In the genomic region with DNA sequence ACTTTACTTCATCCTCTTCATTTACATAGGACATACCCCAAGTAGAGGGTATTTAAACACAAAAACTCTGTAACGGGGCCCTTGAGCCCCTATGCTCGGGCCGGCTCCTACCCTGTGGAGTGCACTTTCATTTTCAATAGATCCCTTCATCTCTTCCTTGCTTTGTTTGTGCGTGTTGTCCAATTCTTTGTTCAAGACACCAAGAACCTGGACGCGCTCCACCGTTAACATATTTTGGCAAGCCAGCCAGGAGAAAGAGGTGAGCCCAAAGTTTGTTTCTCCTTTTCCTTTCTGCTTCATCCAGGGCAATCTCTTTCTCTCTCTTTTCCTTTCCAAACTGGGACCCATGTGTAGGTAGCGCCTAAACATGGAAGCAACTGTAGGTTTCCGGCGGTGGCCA, we compare ENCODE assay signal across 31 cellular contexts. TPM values are rescaled to one million over a fixed set of nuclear protein-coding genes. Genes with fewer than 3 reads are reported as not detected.
"Had no signal": no experiment of that assay in that cellular context is flagged by ENCODE, and none has a peak within 500 bp of the region (broad histone marks: within the 10 kb centered on the region; RNA-seq: fewer than 3 reads in every experiment).

No MANE protein-coding gene starts in this region.

- H3K27ac Mint-ChIP-seq: activated CD8-positive, alpha-beta memory T cell treated with anti-CD3 and anti-CD28 coated beads, Interleukin-2, amount 10 ng/mL, durations not matched to agents 7 days and 5 days; activated CD8-positive, alpha-beta T cell treated with anti-CD3 and anti-CD28 coated beads for 36 hours; activated naive CD4-positive, alpha-beta T cell treated with anti-CD3 and anti-CD28 coated beads for 36 hours; activated naive CD4-positive, alpha-beta T cell treated with anti-CD3 and anti-CD28 coated beads, Interleukin-2, amount 50 U/mL, for 24 hours; activated naive CD8-positive, alpha-beta T cell treated with anti-CD3 and anti-CD28 coated beads for 36 hours; activated naive CD8-positive, alpha-beta T cell treated with anti-CD3 and anti-CD28 coated beads, Interleukin-2, amount 50 U/mL, for 24 hours; activated T-helper 1 cell treated with anti-CD3 and anti-CD28 coated beads, Interleukin-12 subunit alpha, Interleukin-12 subunit beta, Interleukin-2, Interleukin-4 antibody, amounts not matched to agents 30 ng/mL and 10 ng/mL and 1 ng/mL, durations not matched to agents 14 hours and 24 hours and 36 hours; activated T-helper 2 cell treated with anti-CD3 and anti-CD28 coated beads, Interferon-gamma antibody, Interleukin-2, Interleukin-4, amounts not matched to agents 10 μg/mL and 5 μg/mL and 100 μg/mL, durations not matched to agents 14 hours and 24 hours and 36 hours; dendritic cell treated with granulocyte-macrophage colony-stimulating factor and Interleukin-4, amounts not matched to agents 40 ng/mL and 50 ng/mL, for 4 days had no signal

- H3K4me3 Mint-ChIP-seq: activated CD8-positive, alpha-beta memory T cell treated with anti-CD3 and anti-CD28 coated beads, Interleukin-2, amount 10 ng/mL, durations not matched to agents 7 days and 5 days; activated CD8-positive, alpha-beta T cell treated with anti-CD3 and anti-CD28 coated beads for 36 hours; activated naive CD4-positive, alpha-beta T cell treated with anti-CD3 and anti-CD28 coated beads for 36 hours; activated naive CD4-positive, alpha-beta T cell treated with anti-CD3 and anti-CD28 coated beads, Interleukin-2, amount 50 U/mL, for 24 hours; activated naive CD8-positive, alpha-beta T cell treated with anti-CD3 and anti-CD28 coated beads for 36 hours; activated naive CD8-positive, alpha-beta T cell treated with anti-CD3 and anti-CD28 coated beads, Interleukin-2, amount 50 U/mL, for 24 hours; activated T-helper 1 cell treated with anti-CD3 and anti-CD28 coated beads, Interleukin-12 subunit alpha, Interleukin-12 subunit beta, Interleukin-2, Interleukin-4 antibody, amounts not matched to agents 30 ng/mL and 10 ng/mL and 1 ng/mL, durations not matched to agents 14 hours and 24 hours and 36 hours; central memory CD8-positive, alpha-beta T cell; dendritic cell treated with granulocyte-macrophage colony-stimulating factor and Interleukin-4, amounts not matched to agents 40 ng/mL and 50 ng/mL, for 4 days; endodermal cell had no signal

- DNase-seq: activated CD4-positive, alpha-beta T cell treated with anti-CD3 and anti-CD28 coated beads for 1 hour; activated CD4-positive, alpha-beta T cell treated with anti-CD3 and anti-CD28 coated beads for 4 hours; activated CD4-positive, alpha-beta T cell treated with anti-CD3 and anti-CD28 coated beads, Interleukin-2, amount 50 U/mL, for 1 hour; activated CD4-positive, alpha-beta T cell treated with anti-CD3 and anti-CD28 coated beads, Interleukin-2, amount 50 U/mL, for 48 hours; activated CD8-positive, alpha-beta memory T cell treated with anti-CD3 and anti-CD28 coated beads, Interleukin-2, amount 10 ng/mL, durations not matched to agents 7 days and 5 days; activated CD8-positive, alpha-beta memory T cell treated with anti-CD3 and anti-CD28 coated beads, Interleukin-2, amount 50 U/mL, for 4 hours; activated CD8-positive, alpha-beta T cell treated with anti-CD3 and anti-CD28 coated beads for 36 hours; activated effector memory CD4-positive, alpha-beta T cell treated with anti-CD3 and anti-CD28 coated beads, Interleukin-2, amount 50 U/mL, for 16 hours; activated naive CD4-positive, alpha-beta T cell treated with anti-CD3 and anti-CD28 coated beads for 36 hours; activated naive CD8-positive, alpha-beta T cell treated with anti-CD3 and anti-CD28 coated beads for 36 hours; activated naive CD8-positive, alpha-beta T cell treated with anti-CD3 and anti-CD28 coated beads, Interleukin-2, amount 50 U/mL, for 24 hours; activated T-cell treated with anti-CD3 and anti-CD28 coated beads, Interleukin-2, amount 50 U/mL, for 1 hour; activated T-cell treated with anti-CD3 and anti-CD28 coated beads, Interleukin-2, amount 50 U/mL, for 48 hours; adrenal gland; amygdala; brain microvascular endothelial cell; dorsolateral prefrontal cortex; effector memory CD4-positive, alpha-beta T cell; foreskin fibroblast; T-helper 2 cell had no signal

- ATAC-seq: activated CD8-positive, alpha-beta memory T cell treated with anti-CD3 and anti-CD28 coated beads, Interleukin-2, amount 10 ng/mL, durations not matched to agents 7 days and 5 days; activated CD8-positive, alpha-beta T cell treated with anti-CD3 and anti-CD28 coated beads for 36 hours; activated naive CD8-positive, alpha-beta T cell treated with anti-CD3 and anti-CD28 coated beads, Interleukin-2, amount 50 U/mL, for 24 hours; esophagus mucosa had no signal

- H3K36me3 ChIP-seq: adrenal gland, ascending aorta, brain microvascular endothelial cell had no signal

- H3K27ac ChIP-seq: adrenal gland, ascending aorta, brain microvascular endothelial cell, coronary artery, dorsolateral prefrontal cortex had no signal

- H3K4me3 ChIP-seq: adrenal gland, ascending aorta, coronary artery, dorsolateral prefrontal cortex had no signal

- H3K4me1 Mint-ChIP-seq: activated naive CD4-positive, alpha-beta T cell treated with anti-CD3 and anti-CD28 coated beads, Interleukin-2, amount 50 U/mL, for 24 hours; central memory CD8-positive, alpha-beta T cell had no signal

- H3K4me1 ChIP-seq: adrenal gland, ascending aorta had no signal

- FAIRE-seq: bronchial epithelial cell, frontal cortex had no signal

- H3K9me3 ChIP-seq: adrenal gland, ascending aorta had no signal

- H3K27me3 ChIP-seq: adrenal gland, ascending aorta, dorsolateral prefrontal cortex had no signal

- H3K9me3 Mint-ChIP-seq: activated naive CD4-positive, alpha-beta T cell treated with anti-CD3 and anti-CD28 coated beads for 36 hours; activated naive CD4-positive, alpha-beta T cell treated with anti-CD3 and anti-CD28 coated beads, Interleukin-2, amount 50 U/mL, for 24 hours; activated naive CD8-positive, alpha-beta T cell treated with anti-CD3 and anti-CD28 coated beads, Interleukin-2, amount 50 U/mL, for 24 hours; central memory CD8-positive, alpha-beta T cell had no signal

RNA-seq across cellular contexts. Expression of a gene that starts 58.1 kb away (rescaled TPM):
- total RNA-seq: ascending aorta, bronchial epithelial cell had no signal
